2 cellular contexts compared by ENCODE assay signal in the genomic region with DNA sequence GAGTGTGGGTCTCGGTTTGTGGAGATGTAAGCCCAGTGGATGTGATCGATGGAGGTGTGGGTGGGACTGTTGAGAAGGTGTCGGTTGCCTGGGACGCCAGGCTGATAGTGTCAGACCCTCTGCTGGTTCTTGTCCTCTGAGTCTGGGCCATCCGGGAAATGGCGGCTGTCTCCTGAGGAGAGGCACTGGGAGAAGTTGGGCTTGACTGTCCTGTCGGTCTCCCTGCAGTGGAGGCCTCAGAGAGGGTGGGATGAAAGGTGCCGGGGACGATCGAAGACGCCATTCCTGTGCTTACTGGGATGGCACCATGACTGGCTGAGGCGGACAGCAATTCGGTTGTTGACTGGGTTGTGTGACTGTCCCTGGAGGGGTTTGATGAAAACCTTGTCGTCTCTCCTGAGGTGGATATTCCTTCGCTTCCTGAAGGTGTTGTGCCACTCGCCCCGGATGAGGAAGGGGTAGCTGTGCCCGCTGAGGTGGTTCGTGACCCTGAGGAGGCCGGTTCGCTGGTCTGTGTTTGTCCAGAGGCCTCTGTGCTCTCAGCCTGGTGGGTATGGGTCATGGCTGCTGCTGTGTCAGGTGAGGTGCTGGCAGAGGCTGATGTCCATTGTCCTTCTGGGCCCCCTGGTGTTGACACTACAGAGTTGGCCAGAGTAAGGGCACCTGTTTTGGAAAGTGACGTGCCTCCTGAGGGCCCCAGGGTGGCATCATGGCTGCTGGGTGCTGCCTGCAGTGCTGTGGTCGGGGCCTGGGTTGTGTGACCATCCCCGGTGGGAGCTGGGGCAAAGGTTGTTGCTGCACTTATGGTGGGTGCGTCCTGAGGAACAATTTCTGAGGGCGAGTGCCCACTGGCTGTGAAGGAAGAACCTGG.
TF ChIP-seq lines count a peak whose summit lies in the region.

No MANE protein-coding gene starts in this region.

TF ChIP-seq in HCT116, 20 proteins besides CTCF, POLR2A, EP300 and RAD21:
- TF ChIP-seq SRF (IDR thresholded peaks at IDR 0.05; ENCODE audit: low read depth) (no peak), ELF1 (IDR thresholded peaks at IDR 0.05; ENCODE audit: borderline replicate concordance, low read depth) (no peak), TCF7L2 (IDR thresholded peaks at IDR 0.05; ENCODE audit: borderline replicate concordance, extremely low read depth, insufficient read depth, insufficient read length) (no peak), POLR2AphosphoS5 (IDR thresholded peaks at IDR 0.05; ENCODE audit: low read depth, low read length) (no peak), ZNF274 (IDR thresholded peaks at IDR 0.05; ENCODE audit: low read depth, low read length) (no peak), FOSL1 (IDR thresholded peaks at IDR 0.05; ENCODE audit: low read depth) (no peak), SP1 (IDR thresholded peaks at IDR 0.05; ENCODE audit: low read depth) (no peak), SIN3A (IDR thresholded peaks at IDR 0.05; ENCODE audit: low read depth) (no peak), JUND (IDR thresholded peaks at IDR 0.05) (no peak), EZH2phosphoT487 (IDR thresholded peaks at IDR 0.05; ENCODE audit: borderline replicate concordance) (no peak), EZH2 (IDR thresholded peaks at IDR 0.05) (no peak), EGR1 (IDR thresholded peaks at IDR 0.05; ENCODE audit: low read depth) (no peak), ZFX (IDR thresholded peaks at IDR 0.05) (no peak), YY1 (IDR thresholded peaks at IDR 0.05; ENCODE audit: extremely low read depth, insufficient replicate concordance, low read depth, low read length) (no peak)
- TF ChIP-seq, protein P1, sequence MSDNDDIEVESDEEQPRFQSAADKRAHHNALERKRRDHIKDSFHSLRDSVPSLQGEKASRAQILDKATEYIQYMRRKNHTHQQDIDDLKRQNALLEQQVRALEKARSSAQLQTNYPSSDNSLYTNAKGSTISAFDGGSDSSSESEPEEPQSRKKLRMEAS (IDR thresholded peaks at IDR 0.05) = no peak
- TF ChIP-seq, protein P2, sequence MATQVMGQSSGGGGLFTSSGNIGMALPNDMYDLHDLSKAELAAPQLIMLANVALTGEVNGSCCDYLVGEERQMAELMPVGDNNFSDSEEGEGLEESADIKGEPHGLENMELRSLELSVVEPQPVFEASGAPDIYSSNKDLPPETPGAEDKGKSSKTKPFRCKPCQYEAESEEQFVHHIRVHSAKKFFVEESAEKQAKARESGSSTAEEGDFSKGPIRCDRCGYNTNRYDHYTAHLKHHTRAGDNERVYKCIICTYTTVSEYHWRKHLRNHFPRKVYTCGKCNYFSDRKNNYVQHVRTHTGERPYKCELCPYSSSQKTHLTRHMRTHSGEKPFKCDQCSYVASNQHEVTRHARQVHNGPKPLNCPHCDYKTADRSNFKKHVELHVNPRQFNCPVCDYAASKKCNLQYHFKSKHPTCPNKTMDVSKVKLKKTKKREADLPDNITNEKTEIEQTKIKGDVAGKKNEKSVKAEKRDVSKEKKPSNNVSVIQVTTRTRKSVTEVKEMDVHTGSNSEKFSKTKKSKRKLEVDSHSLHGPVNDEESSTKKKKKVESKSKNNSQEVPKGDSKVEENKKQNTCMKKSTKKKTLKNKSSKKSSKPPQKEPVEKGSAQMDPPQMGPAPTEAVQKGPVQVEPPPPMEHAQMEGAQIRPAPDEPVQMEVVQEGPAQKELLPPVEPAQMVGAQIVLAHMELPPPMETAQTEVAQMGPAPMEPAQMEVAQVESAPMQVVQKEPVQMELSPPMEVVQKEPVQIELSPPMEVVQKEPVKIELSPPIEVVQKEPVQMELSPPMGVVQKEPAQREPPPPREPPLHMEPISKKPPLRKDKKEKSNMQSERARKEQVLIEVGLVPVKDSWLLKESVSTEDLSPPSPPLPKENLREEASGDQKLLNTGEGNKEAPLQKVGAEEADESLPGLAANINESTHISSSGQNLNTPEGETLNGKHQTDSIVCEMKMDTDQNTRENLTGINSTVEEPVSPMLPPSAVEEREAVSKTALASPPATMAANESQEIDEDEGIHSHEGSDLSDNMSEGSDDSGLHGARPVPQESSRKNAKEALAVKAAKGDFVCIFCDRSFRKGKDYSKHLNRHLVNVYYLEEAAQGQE (IDR thresholded peaks at IDR 0.05; ENCODE audit: low read depth) = no peak

TF ChIP-seq in K562, 482 proteins besides CTCF, POLR2A, EP300 and RAD21:
- no peak for TF ChIP-seq PHF8 (IDR thresholded peaks at IDR 0.05; ENCODE audit: borderline replicate concordance, low read length)
